ENCODE assay signal across 17 cellular contexts in genomic region chr14:71048393-71048792, GRCh38.
DNase-seq lines count a peak whose midpoint lies in the region; ATAC-seq and TF ChIP-seq lines count a peak whose summit lies in the region.
"Had no signal": no experiment of that assay in that cellular context is flagged by ENCODE, and none has a peak within 500 bp of the region (broad histone marks: within the 10 kb centered on the region; RNA-seq: fewer than 3 reads in every experiment).

No MANE protein-coding gene starts in this region.

- H3F3A ChIP-seq in SK-N-SH (replicated peaks; ENCODE audit: insufficient read depth) = peaks cover 11% of the 10 kb centered on the region

- CTCF ChIA-PET in SK-N-SH (lab: Yijun Ruan, JAX) = interaction anchor here (1.0 to 1.7 kb wide), 2 partner anchors 10 to 705 kb away, joined by 3 read pairs; no protein-coding TSS in a partner anchor

- H3K9me3 Mint-ChIP-seq in CD4-positive, CD25-positive, alpha-beta regulatory T cell = peaks cover 0 to 9% (median 3%) of the 10 kb centered on the region in 7 donors
- peaks cover 2% of the 10 kb centered on the region for H3K9me3 Mint-ChIP-seq in memory B cell

- H3K4me3 ChIP-seq in ACC112 (ENCODE audit: low read depth, low read length) (no peak overlapping the region), SK-N-SH (ENCODE audit: low read depth in 2 of 2, low read length in 1 of 2) (no peak overlapping the region)
- H3K4me3 ChIP-seq in CD4-positive, CD25-positive, alpha-beta regulatory T cell (ENCODE audit: low read depth, low read length) = no peak overlapping the region

- no peak for TF ChIP-seq RAD21 in SK-N-SH (IDR thresholded peaks at IDR 0.05; ENCODE audit: low read length)

- no peak overlapping the region for H3K4me2 ChIP-seq in SK-N-SH

- TF ChIP-seq EP300 in SK-N-SH (IDR thresholded peaks at IDR 0.05; ENCODE audit: borderline replicate concordance in 1 of 2, low read depth in 1 of 2, low read length in 1 of 2) = no peak

- H3K4me3 Mint-ChIP-seq in CD4-positive, CD25-positive, alpha-beta regulatory T cell = no peak overlapping the region
- no peak overlapping the region for H3K4me3 Mint-ChIP-seq in memory B cell
- H3K4me3 Mint-ChIP-seq: B cell had no signal

- H3K27me3 ChIP-seq in ACC112 (ENCODE audit: insufficient read depth, low read length) (no peaks in the 10 kb centered on the region), SK-N-SH (ENCODE audit: insufficient read depth) (no peaks in the 10 kb centered on the region)
- no peaks in the 10 kb centered on the region for H3K27me3 ChIP-seq in CD4-positive, CD25-positive, alpha-beta regulatory T cell (ENCODE audit: control insufficient read depth, insufficient read depth, low read length)

- peak overlapping the region in 1 of 3 donors; percentile 34 for H3K27ac Mint-ChIP-seq in CD4-positive, CD25-positive, alpha-beta regulatory T cell
- peak overlapping the region; percentile 15 for H3K27ac Mint-ChIP-seq in memory B cell
- H3K27ac Mint-ChIP-seq: B cell had no signal

- H3K4me1 Mint-ChIP-seq in CD4-positive, CD25-positive, alpha-beta regulatory T cell = peaks cover 18 to 31% (median 21%) of the 10 kb centered on the region in 4 donors
- H3K4me1 Mint-ChIP-seq in memory B cell = peaks cover 6% of the 10 kb centered on the region

- H3K36me3 ChIP-seq in ACC112 (ENCODE audit: insufficient read depth, low read length) = peaks cover 20% of the 10 kb centered on the region
- H3K36me3 ChIP-seq in CD4-positive, CD25-positive, alpha-beta regulatory T cell (ENCODE audit: control insufficient read depth, insufficient read depth, low read length) = peaks cover 87% of the 10 kb centered on the region
- H3K36me3 ChIP-seq in SK-N-SH (replicated peaks in 1 of 2; ENCODE audit: control insufficient read depth in 1 of 2, insufficient read depth in 2 of 2, low read length in 1 of 2) = peaks cover 44 to 64% of the 10 kb centered on the region in 2 experiments

- H3K79me2 ChIP-seq in ACC112 (ENCODE audit: control insufficient read depth, insufficient read depth, low read length, unreplicated experiment) (no peaks in the 10 kb centered on the region), SK-N-SH (ENCODE audit: insufficient read depth) (peaks cover 9% of the 10 kb centered on the region; the same call in 1 of the 2 replicates)

- peaks cover 17% of the 10 kb centered on the region for H3K4me1 ChIP-seq in ACC112 (ENCODE audit: control insufficient read depth, insufficient read depth, low read length, unreplicated experiment)
- H3K4me1 ChIP-seq in CD4-positive, CD25-positive, alpha-beta regulatory T cell (ENCODE audit: control insufficient read depth, insufficient read depth, low read length, poor library complexity, severe bottlenecking) = no peaks in the 10 kb centered on the region
- peaks cover 5 to 6% of the 10 kb centered on the region in 2 experiments; a peak in 2 of 4 replicates for H3K4me1 ChIP-seq in SK-N-SH (ENCODE audit: control insufficient read depth in 1 of 2, insufficient read depth in 2 of 2, low read depth in 1 of 2, low read length in 1 of 2)

- no peak for TF ChIP-seq CTCF in SK-N-SH (IDR thresholded peaks at IDR 0.05)

- no peak for DNase-seq in CD4-positive, CD25-positive, alpha-beta regulatory T cell
- DNase-seq in SK-N-SH (no peak), memory B cell (ENCODE audit: low spot score in 2 of 2) (no peak), posterior vena cava (ENCODE audit: low spot score) (no peak)
- DNase-seq in activated effector memory CD4-positive, alpha-beta T cell treated with anti-CD3 and anti-CD28 coated beads, Interleukin-2, amount 50 U/mL, for 16 hours = no peak
- DNase-seq: GF-D8, GOT3, MM.1S, NCI-H1092 treated with DMSO at 0.1 percent for 48 hours, NCI-H1694, NCI-H2107, NCI-H226, NCI-H524 treated with DMSO at 0.1 percent for 48 hours had no signal

- POLR2A ChIA-PET in SK-N-SH (lab: Yijun Ruan, JAX) = no interaction called here

- no peaks in the 10 kb centered on the region for H3K27me3 Mint-ChIP-seq in CD4-positive, CD25-positive, alpha-beta regulatory T cell
- no peaks in the 10 kb centered on the region for H3K27me3 Mint-ChIP-seq in memory B cell
- H3K27me3 Mint-ChIP-seq: B cell had no signal

- no peaks in the 10 kb centered on the region for H3K9me2 ChIP-seq in SK-N-SH

- H3K27ac ChIP-seq in ACC112 (ENCODE audit: low read depth, low read length) (peak overlapping the region; percentile 81), SK-N-SH (ENCODE audit: low read depth in 2 of 2, low read length in 1 of 2) (peak overlapping the region; percentile 16 to 75; a peak in 2 of 4 replicates)
- H3K27ac ChIP-seq in CD4-positive, CD25-positive, alpha-beta regulatory T cell (ENCODE audit: insufficient read depth, low read length, poor library complexity, severe bottlenecking) = peak overlapping the region; percentile 29

- H2AFZ ChIP-seq in ACC112 (ENCODE audit: low read length, unreplicated experiment) (no peak overlapping the region), SK-N-SH (ENCODE audit: low read depth) (no peak overlapping the region)

- H3K9me3 ChIP-seq in CD4-positive, CD25-positive, alpha-beta regulatory T cell (ENCODE audit: control insufficient read depth in 2 of 2, low read length in 2 of 2) = no peaks in the 10 kb centered on the region
- no peaks in the 10 kb centered on the region for H3K9me3 ChIP-seq in SK-N-SH

- intact Hi-C loops in posterior vena cava (cut with DNase I) = no loop called here

- no peak overlapping the region for H3K9ac ChIP-seq in SK-N-SH

- H4K20me1 ChIP-seq in SK-N-SH (ENCODE audit: insufficient read depth) = no peaks in the 10 kb centered on the region

- ATAC-seq in CD4-positive, CD25-positive, alpha-beta regulatory T cell (ENCODE audit: low read depth in 2 of 2) = no peak
- ATAC-seq in memory B cell (ENCODE audit: low read depth) = no peak
- no peak for ATAC-seq in GM18870 (IDR thresholded peaks at IDR 0.05; ENCODE audit: unreplicated experiment)
- ATAC-seq: Panc1 had no signal

- peaks cover 40% of the 10 kb centered on the region for H3K36me3 Mint-ChIP-seq in CD4-positive, CD25-positive, alpha-beta regulatory T cell
- H3K36me3 Mint-ChIP-seq in memory B cell = peaks cover 22% of the 10 kb centered on the region

TF ChIP-seq in SK-N-SH, 30 proteins besides CTCF, POLR2A, EP300 and RAD21:
- TF ChIP-seq FOXJ3 (CRISPR knock-in tag; IDR thresholded peaks at IDR 0.05) (no peak), GABPA (IDR thresholded peaks at IDR 0.05; ENCODE audit: low read depth) (no peak), RCOR1 (IDR thresholded peaks at IDR 0.05; ENCODE audit: low read length) (no peak), TCF12 (IDR thresholded peaks at IDR 0.05) (0 out of 2 replicates have a peak, but pooled peaks have one; percentile 12), NFIC (IDR thresholded peaks at IDR 0.05; ENCODE audit: borderline replicate concordance) (no peak)
- TF ChIP-seq, protein P1, sequence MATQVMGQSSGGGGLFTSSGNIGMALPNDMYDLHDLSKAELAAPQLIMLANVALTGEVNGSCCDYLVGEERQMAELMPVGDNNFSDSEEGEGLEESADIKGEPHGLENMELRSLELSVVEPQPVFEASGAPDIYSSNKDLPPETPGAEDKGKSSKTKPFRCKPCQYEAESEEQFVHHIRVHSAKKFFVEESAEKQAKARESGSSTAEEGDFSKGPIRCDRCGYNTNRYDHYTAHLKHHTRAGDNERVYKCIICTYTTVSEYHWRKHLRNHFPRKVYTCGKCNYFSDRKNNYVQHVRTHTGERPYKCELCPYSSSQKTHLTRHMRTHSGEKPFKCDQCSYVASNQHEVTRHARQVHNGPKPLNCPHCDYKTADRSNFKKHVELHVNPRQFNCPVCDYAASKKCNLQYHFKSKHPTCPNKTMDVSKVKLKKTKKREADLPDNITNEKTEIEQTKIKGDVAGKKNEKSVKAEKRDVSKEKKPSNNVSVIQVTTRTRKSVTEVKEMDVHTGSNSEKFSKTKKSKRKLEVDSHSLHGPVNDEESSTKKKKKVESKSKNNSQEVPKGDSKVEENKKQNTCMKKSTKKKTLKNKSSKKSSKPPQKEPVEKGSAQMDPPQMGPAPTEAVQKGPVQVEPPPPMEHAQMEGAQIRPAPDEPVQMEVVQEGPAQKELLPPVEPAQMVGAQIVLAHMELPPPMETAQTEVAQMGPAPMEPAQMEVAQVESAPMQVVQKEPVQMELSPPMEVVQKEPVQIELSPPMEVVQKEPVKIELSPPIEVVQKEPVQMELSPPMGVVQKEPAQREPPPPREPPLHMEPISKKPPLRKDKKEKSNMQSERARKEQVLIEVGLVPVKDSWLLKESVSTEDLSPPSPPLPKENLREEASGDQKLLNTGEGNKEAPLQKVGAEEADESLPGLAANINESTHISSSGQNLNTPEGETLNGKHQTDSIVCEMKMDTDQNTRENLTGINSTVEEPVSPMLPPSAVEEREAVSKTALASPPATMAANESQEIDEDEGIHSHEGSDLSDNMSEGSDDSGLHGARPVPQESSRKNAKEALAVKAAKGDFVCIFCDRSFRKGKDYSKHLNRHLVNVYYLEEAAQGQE (IDR thresholded peaks at IDR 0.05; ENCODE audit: low read depth, low read length) = no peak

Comparison
In these comparisons a context has a peak if more than half of its experiments do, and no peak if none do; other contexts are left out.
1. H3K27ac ChIP-seq: peak in every context shown above with its lines; median percentile 81 in ACC112; 46 in SK-N-SH; 29 in CD4-positive, CD25-positive, alpha-beta regulatory T cell.